Comparison of ENCODE assay signal across 28 cellular contexts in genomic region chr22:34917239-34917638, GRCh38.
"Had no signal": no experiment of that assay in that cellular context is flagged by ENCODE, and none has a peak within 500 bp of the region (broad histone marks: within the 10 kb centered on the region; RNA-seq: fewer than 3 reads in every experiment).

No MANE protein-coding gene starts in this region.

- ATAC-seq: effector memory CD8-positive, alpha-beta T cell; gastrocnemius medialis; left colon; naive thymus-derived CD8-positive, alpha-beta T cell; stimulated activated memory B cell treated with anti-CD40 and anti-IgM and Interleukin-4, amounts not matched to agents 10 μg/mL and 1 μg/mL and 100 μg/mL, for 72 hours; stimulated activated naive CD8-positive, alpha-beta T cell treated with anti-CD3 and anti-CD28 coated beads, Interleukin-15, amount 100 ng/mL, for 72 hours; upper lobe of right lung had no signal

- H3K36me3 ChIP-seq: ascending aorta, brain microvascular endothelial cell, gastrocnemius medialis, right atrium auricular region, thyroid gland, upper lobe of right lung had no signal

- H3K4me3 ChIP-seq: ascending aorta, gastrocnemius medialis, hepatocyte, right atrium auricular region, thyroid gland, upper lobe of right lung had no signal

- FAIRE-seq: keratinocyte had no signal

- H3K4me1 ChIP-seq: ascending aorta, gastrocnemius medialis, right atrium auricular region, thyroid gland, upper lobe of right lung had no signal

- DNase-seq: activated CD4-positive, alpha-beta T cell treated with anti-CD3 and anti-CD28 coated beads for 4 hours; activated CD4-positive, alpha-beta T cell treated with anti-CD3 and anti-CD28 coated beads, Interleukin-2, amount 50 U/mL, for 48 hours; activated CD4-positive, CD25-positive, alpha-beta regulatory T cell; activated CD8-positive, alpha-beta memory T cell treated with anti-CD3 and anti-CD28 coated beads for 24 hours; activated effector memory CD4-positive, alpha-beta T cell treated with Interleukin-2 at 50 U/mL for 16 hours; activated naive CD4-positive, alpha-beta T cell treated with anti-CD3 and anti-CD28 coated beads, Interleukin-2, amount 10 ng/mL, durations not matched to agents 7 days and 5 days; activated naive CD8-positive, alpha-beta T cell treated with anti-CD3 and anti-CD28 coated beads, Interleukin-2, amount 10 ng/mL, durations not matched to agents 7 days and 5 days; brain microvascular endothelial cell; cortex of kidney; effector memory CD8-positive, alpha-beta T cell; erythroblast; gastrocnemius medialis; left colon; mammary epithelial cell; naive thymus-derived CD8-positive, alpha-beta T cell; occipital lobe; stimulated activated CD4-positive, alpha-beta T cell treated with anti-CD3 and anti-CD28 coated beads, Interleukin-12 subunit alpha, Interleukin-12 subunit beta, amount 100 ng/mL, for 4 hours; stimulated activated CD4-positive, alpha-beta T cell treated with anti-CD3 and anti-CD28 coated beads, Interleukin-4, amount 100 ng/mL, for 4 hours; stimulated activated CD8-positive, alpha-beta memory T cell treated with anti-CD3 and anti-CD28 coated beads, Interleukin-4, amount 100 ng/mL, for 48 hours; stimulated activated naive CD8-positive, alpha-beta T cell treated with anti-CD3 and anti-CD28 coated beads, Interleukin-15, amount 100 ng/mL, for 72 hours; substantia nigra; thyroid gland; upper lobe of right lung had no signal

- H2AFZ ChIP-seq: hepatocyte had no signal

- H3K27me3 ChIP-seq: ascending aorta, brain microvascular endothelial cell, hepatocyte, right atrium auricular region, thyroid gland had no signal

- H3K4me2 ChIP-seq: hepatocyte had no signal

- H3K27ac ChIP-seq: ascending aorta, brain microvascular endothelial cell, gastrocnemius medialis, hepatocyte, right atrium auricular region, thyroid gland, upper lobe of right lung had no signal

- H3K79me2 ChIP-seq: hepatocyte had no signal

- H3K9me3 ChIP-seq: ascending aorta, gastrocnemius medialis, right atrium auricular region, thyroid gland, upper lobe of right lung had no signal
